Comparison of ENCODE assay signal across 13 cellular contexts in the genomic region with DNA sequence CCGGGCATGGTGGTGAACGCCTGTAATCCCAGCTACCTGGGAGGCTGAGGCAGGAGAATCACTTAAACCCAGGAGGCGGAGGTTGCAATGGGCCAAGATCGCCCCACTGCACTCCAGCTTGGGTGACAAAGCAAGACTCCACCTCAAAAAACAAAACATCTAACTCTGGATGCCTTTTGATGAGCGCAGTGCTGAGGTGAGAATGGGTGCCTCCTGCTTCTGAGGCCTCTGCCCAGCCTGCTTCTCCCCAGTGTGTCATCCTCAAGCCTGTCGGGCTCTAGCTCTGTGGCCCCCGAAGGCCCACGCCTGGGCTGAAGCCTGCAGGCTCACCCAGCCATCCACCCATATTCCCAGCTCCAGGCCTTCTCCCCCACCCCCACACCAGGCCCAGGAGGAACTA. TPM values are rescaled to one million over a fixed set of nuclear protein-coding genes. Genes with fewer than 3 reads are reported as not detected.
DNase-seq lines count a peak whose midpoint lies in the region; ATAC-seq and TF ChIP-seq lines count a peak whose summit lies in the region.
"Had no signal": no experiment of that assay in that cellular context is flagged by ENCODE, and none has a peak within 500 bp of the region (broad histone marks: within the 10 kb centered on the region; RNA-seq: fewer than 3 reads in every experiment).

No MANE protein-coding gene starts in this region.

- no peak for ATAC-seq in lower lobe of right lung
- ATAC-seq in thoracic aorta (ENCODE audit: insufficient number of reproducible peaks, low FRiP score, low read depth), result no peak
- ATAC-seq in HG02763 (IDR thresholded peaks at IDR 0.05; ENCODE audit: unreplicated experiment), result no peak
- ATAC-seq: T-helper 17 cell had no signal

- H3K36me3 Mint-ChIP-seq in activated CD4-positive, alpha-beta memory T cell treated with anti-CD3 and anti-CD28 coated beads, Interleukin-2, amount 10 ng/mL, durations not matched to agents 7 days and 5 days (ENCODE audit: low read depth), result no peaks in the 10 kb centered on the region
- H3K36me3 Mint-ChIP-seq in activated CD4-positive, alpha-beta memory T cell treated with anti-CD3 and anti-CD28 coated beads for 36 hours, result peaks cover 8% of the 10 kb centered on the region
- H3K36me3 Mint-ChIP-seq in activated T-helper 2 cell treated with anti-CD3 and anti-CD28 coated beads, Interferon-gamma antibody, Interleukin-2, Interleukin-4, amounts not matched to agents 10 μg/mL and 5 μg/mL and 100 μg/mL, durations not matched to agents 14 hours and 24 hours and 36 hours (ENCODE audit: low read depth), result no peaks in the 10 kb centered on the region
- H3K36me3 Mint-ChIP-seq: immature natural killer cell had no signal

- no peak for DNase-seq in activated CD4-positive, alpha-beta memory T cell treated with anti-CD3 and anti-CD28 coated beads, Interleukin-2, amount 10 ng/mL, durations not matched to agents 7 days and 5 days
- no peak for DNase-seq in activated CD4-positive, alpha-beta memory T cell treated with anti-CD3 and anti-CD28 coated beads for 36 hours
- DNase-seq in activated T-helper 2 cell treated with anti-CD3 and anti-CD28 coated beads, Interferon-gamma antibody, Interleukin-2, Interleukin-4, amounts not matched to agents 10 μg/mL and 5 μg/mL and 100 μg/mL, durations not matched to agents 14 hours and 24 hours and 36 hours (ENCODE audit: low spot score), result no peak
- no peak for DNase-seq in lower lobe of right lung
- no peak for DNase-seq in thoracic aorta (ENCODE audit: low spot score)
- no peak for DNase-seq in NCI-H526 (lab: John Stamatoyannopoulos, UW)
- DNase-seq in NOMO-1 treated with DMSO at 0.1 percent for 48 hours (lab: John Stamatoyannopoulos, UW; ENCODE audit: unreplicated experiment), result no peak
- DNase-seq: brain microvascular endothelial cell; DMS79 treated with DMSO at 0.1 percent for 48 hours; stimulated activated naive CD4-positive, alpha-beta T cell treated with Interleukin-2 at 50 U/mL for 16 hours; T-helper 17 cell had no signal

- no peaks in the 10 kb centered on the region for H3K27me3 Mint-ChIP-seq in activated CD4-positive, alpha-beta memory T cell treated with anti-CD3 and anti-CD28 coated beads, Interleukin-2, amount 10 ng/mL, durations not matched to agents 7 days and 5 days
- H3K27me3 Mint-ChIP-seq in activated CD4-positive, alpha-beta memory T cell treated with anti-CD3 and anti-CD28 coated beads for 36 hours, result no peaks in the 10 kb centered on the region
- H3K27me3 Mint-ChIP-seq in activated T-helper 2 cell treated with anti-CD3 and anti-CD28 coated beads, Interferon-gamma antibody, Interleukin-2, Interleukin-4, amounts not matched to agents 10 μg/mL and 5 μg/mL and 100 μg/mL, durations not matched to agents 14 hours and 24 hours and 36 hours (ENCODE audit: low read depth), result no peaks in the 10 kb centered on the region
- H3K27me3 Mint-ChIP-seq: T-helper 17 cell had no signal

- TF ChIP-seq CTCF in lower lobe of right lung (IDR thresholded peaks at IDR 0.05) (no peak), thoracic aorta (IDR thresholded peaks at IDR 0.05) (no peak)

- H3K4me3 ChIP-seq in lower lobe of right lung, result no peak overlapping the region
- no peak overlapping the region for H3K4me3 ChIP-seq in thoracic aorta

- no peak overlapping the region for H3K4me3 Mint-ChIP-seq in activated CD4-positive, alpha-beta memory T cell treated with anti-CD3 and anti-CD28 coated beads, Interleukin-2, amount 10 ng/mL, durations not matched to agents 7 days and 5 days
- no peak overlapping the region for H3K4me3 Mint-ChIP-seq in activated CD4-positive, alpha-beta memory T cell treated with anti-CD3 and anti-CD28 coated beads for 36 hours
- no peak overlapping the region for H3K4me3 Mint-ChIP-seq in activated T-helper 2 cell treated with anti-CD3 and anti-CD28 coated beads, Interferon-gamma antibody, Interleukin-2, Interleukin-4, amounts not matched to agents 10 μg/mL and 5 μg/mL and 100 μg/mL, durations not matched to agents 14 hours and 24 hours and 36 hours (ENCODE audit: low read depth)

- intact Hi-C loops in activated CD4-positive, alpha-beta memory T cell treated with anti-CD3 and anti-CD28 coated beads for 36 hours (cut with micrococcal nuclease), result no loop called here
- intact Hi-C loops in activated T-helper 2 cell treated with anti-CD3 and anti-CD28 coated beads, Interferon-gamma antibody, Interleukin-2, Interleukin-4, amounts not matched to agents 10 μg/mL and 5 μg/mL and 100 μg/mL, durations not matched to agents 14 hours and 24 hours and 36 hours (cut with micrococcal nuclease), result no loop called here
- intact Hi-C loops in lower lobe of right lung (cut with DNase I), result no loop called here

- POLR2A ChIA-PET in activated CD4-positive, alpha-beta memory T cell treated with anti-CD3 and anti-CD28 coated beads, Interleukin-2, amount 10 ng/mL, durations not matched to agents 7 days and 5 days (lab: Charles Lee), result interaction anchor here (1.4 to 1.9 kb wide), 2 partner anchors 9 to 41 kb away, joined by 5 to 8 read pairs; no protein-coding TSS in a partner anchor
- POLR2A ChIA-PET in activated CD4-positive, alpha-beta memory T cell treated with anti-CD3 and anti-CD28 coated beads for 36 hours (lab: Charles Lee), result no interaction called here

- H3K9me3 ChIP-seq in lower lobe of right lung (no peaks in the 10 kb centered on the region), thoracic aorta (no peaks in the 10 kb centered on the region)

- H3K27me3 ChIP-seq in lower lobe of right lung (ENCODE audit: low read depth), result no peaks in the 10 kb centered on the region
- H3K27me3 ChIP-seq in thoracic aorta (replicated peaks; ENCODE audit: insufficient read depth), result no peaks in the 10 kb centered on the region
- H3K27me3 ChIP-seq: brain microvascular endothelial cell had no signal

- H3K36me3 ChIP-seq in lower lobe of right lung, result peaks cover 18% of the 10 kb centered on the region
- no peaks in the 10 kb centered on the region for H3K36me3 ChIP-seq in thoracic aorta
- H3K36me3 ChIP-seq: brain microvascular endothelial cell had no signal

- H3K27ac Mint-ChIP-seq in activated CD4-positive, alpha-beta memory T cell treated with anti-CD3 and anti-CD28 coated beads, Interleukin-2, amount 10 ng/mL, durations not matched to agents 7 days and 5 days, result peak overlapping the region; percentile 76
- no peak overlapping the region for H3K27ac Mint-ChIP-seq in activated CD4-positive, alpha-beta memory T cell treated with anti-CD3 and anti-CD28 coated beads for 36 hours
- H3K27ac Mint-ChIP-seq in activated T-helper 2 cell treated with anti-CD3 and anti-CD28 coated beads, Interferon-gamma antibody, Interleukin-2, Interleukin-4, amounts not matched to agents 10 μg/mL and 5 μg/mL and 100 μg/mL, durations not matched to agents 14 hours and 24 hours and 36 hours, result peak overlapping the region; percentile 22

- H3K4me1 Mint-ChIP-seq in activated CD4-positive, alpha-beta memory T cell treated with anti-CD3 and anti-CD28 coated beads, Interleukin-2, amount 10 ng/mL, durations not matched to agents 7 days and 5 days, result peaks cover 20% of the 10 kb centered on the region
- H3K4me1 Mint-ChIP-seq in activated CD4-positive, alpha-beta memory T cell treated with anti-CD3 and anti-CD28 coated beads for 36 hours (ENCODE audit: low read depth), result no peaks in the 10 kb centered on the region
- peaks cover 12% of the 10 kb centered on the region for H3K4me1 Mint-ChIP-seq in activated T-helper 2 cell treated with anti-CD3 and anti-CD28 coated beads, Interferon-gamma antibody, Interleukin-2, Interleukin-4, amounts not matched to agents 10 μg/mL and 5 μg/mL and 100 μg/mL, durations not matched to agents 14 hours and 24 hours and 36 hours (ENCODE audit: low read depth)

- CTCF ChIA-PET in activated CD4-positive, alpha-beta memory T cell treated with anti-CD3 and anti-CD28 coated beads, Interleukin-2, amount 10 ng/mL, durations not matched to agents 7 days and 5 days (lab: Charles Lee), result no interaction called here
- CTCF ChIA-PET in activated CD4-positive, alpha-beta memory T cell treated with anti-CD3 and anti-CD28 coated beads for 36 hours (lab: Charles Lee), result interaction anchor here (1.6 kb wide), 1 partner anchor 75 kb away, joined by 4 read pairs; no protein-coding TSS in a partner anchor

- peaks cover 83% of the 10 kb centered on the region for H3K4me1 ChIP-seq in lower lobe of right lung
- peaks cover 53 to 89% of the 10 kb centered on the region in 2 donors for H3K4me1 ChIP-seq in thoracic aorta (ENCODE audit: control insufficient read depth in 1 of 2, low read depth in 2 of 2)

- no peaks in the 10 kb centered on the region for H3K9me3 Mint-ChIP-seq in activated CD4-positive, alpha-beta memory T cell treated with anti-CD3 and anti-CD28 coated beads, Interleukin-2, amount 10 ng/mL, durations not matched to agents 7 days and 5 days
- no peaks in the 10 kb centered on the region for H3K9me3 Mint-ChIP-seq in activated CD4-positive, alpha-beta memory T cell treated with anti-CD3 and anti-CD28 coated beads for 36 hours
- no peaks in the 10 kb centered on the region for H3K9me3 Mint-ChIP-seq in activated T-helper 2 cell treated with anti-CD3 and anti-CD28 coated beads, Interferon-gamma antibody, Interleukin-2, Interleukin-4, amounts not matched to agents 10 μg/mL and 5 μg/mL and 100 μg/mL, durations not matched to agents 14 hours and 24 hours and 36 hours
- H3K9me3 Mint-ChIP-seq: immature natural killer cell had no signal

- H3K27ac ChIP-seq in lower lobe of right lung (peak overlapping the region; percentile 75), thoracic aorta (peak overlapping the region; percentile 81 to 100)
- H3K27ac ChIP-seq: brain microvascular endothelial cell had no signal

RNA-seq across cellular contexts. Expression of gene MTSS2, which starts 10.5 kb away (rescaled TPM):
- total RNA-seq in activated CD4-positive, alpha-beta memory T cell treated with anti-CD3 and anti-CD28 coated beads, Interleukin-2, amount 10 ng/mL, durations not matched to agents 7 days and 5 days, result 1 to 10 TPM; 3.3 TPM
- total RNA-seq in activated CD4-positive, alpha-beta memory T cell treated with anti-CD3 and anti-CD28 coated beads for 36 hours, result 1 to 10 TPM in 1 of 2 experiments, under 1 TPM in 1; 0.29 to 1.1 TPM
- 1.3 TPM in 2 replicates for total RNA-seq in activated T-helper 2 cell treated with anti-CD3 and anti-CD28 coated beads, Interferon-gamma antibody, Interleukin-2, Interleukin-4, amounts not matched to agents 10 μg/mL and 5 μg/mL and 100 μg/mL, durations not matched to agents 14 hours and 24 hours and 36 hours
- 60.8 TPM for total RNA-seq in lower lobe of right lung
- total RNA-seq in thoracic aorta, result 10 to 100 TPM; 57.3 to 58.5 TPM

RNA-seq across cellular contexts. Expression of gene IL34, which starts 50.0 kb away (rescaled TPM):
- total RNA-seq in activated CD4-positive, alpha-beta memory T cell treated with anti-CD3 and anti-CD28 coated beads, Interleukin-2, amount 10 ng/mL, durations not matched to agents 7 days and 5 days, result not detected
- total RNA-seq in activated CD4-positive, alpha-beta memory T cell treated with anti-CD3 and anti-CD28 coated beads for 36 hours, result not detected
- total RNA-seq in activated T-helper 2 cell treated with anti-CD3 and anti-CD28 coated beads, Interferon-gamma antibody, Interleukin-2, Interleukin-4, amounts not matched to agents 10 μg/mL and 5 μg/mL and 100 μg/mL, durations not matched to agents 14 hours and 24 hours and 36 hours, result 0.28 TPM in 1 of 2 replicates, not detected in the other
- total RNA-seq in lower lobe of right lung (2.6 TPM), thoracic aorta (10 to 100 TPM; 11.9 to 55.6 TPM)

Comparison
In these comparisons a context has a peak if more than half of its experiments do, and no peak if none do; other contexts are left out.
1. RNA of gene MTSS2, which starts 10.5 kb away (total RNA-seq): 60.8 TPM in lower lobe of right lung (single experiment) and 57.3 to 58.5 TPM in thoracic aorta; 3.3 TPM in activated CD4-positive, alpha-beta memory T cell treated with anti-CD3 and anti-CD28 coated beads, Interleukin-2, amount 10 ng/mL, durations not matched to agents 7 days and 5 days, 1.3 TPM in activated T-helper 2 cell treated with anti-CD3 and anti-CD28 coated beads, Interferon-gamma antibody, Interleukin-2, Interleukin-4, amounts not matched to agents 10 μg/mL and 5 μg/mL and 100 μg/mL, durations not matched to agents 14 hours and 24 hours and 36 hours and 0.29 to 1.1 TPM in activated CD4-positive, alpha-beta memory T cell treated with anti-CD3 and anti-CD28 coated beads for 36 hours; every median in the first group is over 10 times any median in the second.